Comparison of ENCODE assay signal across 9 cellular contexts in the genomic region with DNA sequence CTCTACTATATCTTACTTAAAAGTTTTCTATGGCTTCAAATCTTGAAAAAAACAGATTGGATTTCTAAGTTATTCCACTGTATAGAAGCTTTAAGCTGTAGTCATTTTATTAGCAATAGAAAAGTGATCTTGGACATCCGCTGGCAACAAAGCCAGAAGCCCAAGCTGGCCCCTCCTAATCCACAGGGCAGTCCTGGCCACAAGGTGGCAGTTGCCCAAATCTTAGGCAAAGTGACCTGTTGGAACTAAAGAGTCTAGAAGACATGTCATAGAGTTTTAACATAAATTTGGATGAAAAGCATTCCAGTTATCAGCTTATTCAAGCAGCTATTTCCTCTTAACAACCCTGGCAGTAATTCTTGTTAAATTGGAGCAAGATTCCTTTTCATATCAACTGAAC.
DNase-seq lines count a peak whose midpoint lies in the region; ATAC-seq and TF ChIP-seq lines count a peak whose summit lies in the region.
"Had no signal": no experiment of that assay in that cellular context is flagged by ENCODE, and none has a peak within 500 bp of the region (broad histone marks: within the 10 kb centered on the region; RNA-seq: fewer than 3 reads in every experiment).

No MANE protein-coding gene starts in this region.

- TF ChIP-seq POLR2A in heart left ventricle (IDR thresholded peaks at IDR 0.05), result no peak

- intact Hi-C loops in heart left ventricle (cut with DNase I), result loop anchor here in 8 of 10 donors (5.0 to 10.0 kb wide), 6 partner anchors 110 to 458 kb away; no protein-coding TSS in a partner anchor

- peaks cover 0 to 14% (median 0%) of the 10 kb centered on the region in 12 donors for H3K9me3 ChIP-seq in heart left ventricle

- no peak for TF ChIP-seq EP300 in Ishikawa (IDR thresholded peaks at IDR 0.05; ENCODE audit: borderline replicate concordance)

- H3K36me3 ChIP-seq in heart left ventricle, result no peaks in the 10 kb centered on the region

- H3K4me3 ChIP-seq in heart left ventricle, result no peak overlapping the region
- H3K4me3 ChIP-seq: BLaER1 had no signal

- no peak overlapping the region for H3K27ac ChIP-seq in heart left ventricle
- H3K27ac ChIP-seq: BLaER1 had no signal

- 45 to 75% (median 58%) methylated on average over 1 of the region's 1 CpG for WGBS in heart left ventricle, 4 donors

- ATAC-seq in heart left ventricle, result peak in 3 of 4 donors; percentile 52 to 71 (median 69)

- peaks cover 0 to 11% (median 0%) of the 10 kb centered on the region in 12 donors for H3K4me1 ChIP-seq in heart left ventricle

- peak; percentile 53 to 79 (median 67) for TF ChIP-seq CTCF in heart left ventricle (IDR thresholded peaks at IDR 0.05)

- H3K27me3 ChIP-seq in heart left ventricle, result no peaks in the 10 kb centered on the region
- H3K27me3 ChIP-seq: BLaER1 had no signal

- DNase-seq in DMS53 (lab: John Stamatoyannopoulos, UW) (peak; percentile 50), DMS53 treated with DMSO at 0.1 percent for 48 hours (lab: John Stamatoyannopoulos, UW; ENCODE audit: unreplicated experiment) (no peak), heart left ventricle (peak; percentile 43 to 69 (median 62)), smooth muscle cell of the brain vasculature (ENCODE audit: low read depth, low spot score) (peak; percentile 15), NCI-H2171 (lab: John Stamatoyannopoulos, UW) (no peak), occipital lobe (lab: John Stamatoyannopoulos, UW) (no peak)
- peak; percentile 4 for DNase-seq in activated effector memory CD4-positive, alpha-beta T cell treated with Interleukin-2 at 50 U/mL for 16 hours

- peak; percentile 61 for TF ChIP-seq RAD21 in Ishikawa (IDR thresholded peaks at IDR 0.05; ENCODE audit: low read depth)

TF ChIP-seq in Ishikawa, 13 proteins besides CTCF, POLR2A, EP300 and RAD21:
- TF ChIP-seq CEBPB (IDR thresholded peaks at IDR 0.05) (no peak), FOXM1 (IDR thresholded peaks at IDR 0.05; ENCODE audit: borderline replicate concordance, low read depth) (no peak), TEAD4 (IDR thresholded peaks at IDR 0.05) (no peak), TAF1 (IDR thresholded peaks at IDR 0.05; ENCODE audit: low read depth) (no peak), NFIC (IDR thresholded peaks at IDR 0.05) (no peak), ZBTB7A (IDR thresholded peaks at IDR 0.05; ENCODE audit: low read depth) (no peak), YY1 (IDR thresholded peaks at IDR 0.05; ENCODE audit: low read depth) (no peak), TCF12 (IDR thresholded peaks at IDR 0.05; ENCODE audit: low read depth) (no peak), CREB1 (IDR thresholded peaks at IDR 0.05; ENCODE audit: low read depth) (no peak), EGR1 (IDR thresholded peaks at IDR 0.05) (no peak)
- TF ChIP-seq, protein P1, sequence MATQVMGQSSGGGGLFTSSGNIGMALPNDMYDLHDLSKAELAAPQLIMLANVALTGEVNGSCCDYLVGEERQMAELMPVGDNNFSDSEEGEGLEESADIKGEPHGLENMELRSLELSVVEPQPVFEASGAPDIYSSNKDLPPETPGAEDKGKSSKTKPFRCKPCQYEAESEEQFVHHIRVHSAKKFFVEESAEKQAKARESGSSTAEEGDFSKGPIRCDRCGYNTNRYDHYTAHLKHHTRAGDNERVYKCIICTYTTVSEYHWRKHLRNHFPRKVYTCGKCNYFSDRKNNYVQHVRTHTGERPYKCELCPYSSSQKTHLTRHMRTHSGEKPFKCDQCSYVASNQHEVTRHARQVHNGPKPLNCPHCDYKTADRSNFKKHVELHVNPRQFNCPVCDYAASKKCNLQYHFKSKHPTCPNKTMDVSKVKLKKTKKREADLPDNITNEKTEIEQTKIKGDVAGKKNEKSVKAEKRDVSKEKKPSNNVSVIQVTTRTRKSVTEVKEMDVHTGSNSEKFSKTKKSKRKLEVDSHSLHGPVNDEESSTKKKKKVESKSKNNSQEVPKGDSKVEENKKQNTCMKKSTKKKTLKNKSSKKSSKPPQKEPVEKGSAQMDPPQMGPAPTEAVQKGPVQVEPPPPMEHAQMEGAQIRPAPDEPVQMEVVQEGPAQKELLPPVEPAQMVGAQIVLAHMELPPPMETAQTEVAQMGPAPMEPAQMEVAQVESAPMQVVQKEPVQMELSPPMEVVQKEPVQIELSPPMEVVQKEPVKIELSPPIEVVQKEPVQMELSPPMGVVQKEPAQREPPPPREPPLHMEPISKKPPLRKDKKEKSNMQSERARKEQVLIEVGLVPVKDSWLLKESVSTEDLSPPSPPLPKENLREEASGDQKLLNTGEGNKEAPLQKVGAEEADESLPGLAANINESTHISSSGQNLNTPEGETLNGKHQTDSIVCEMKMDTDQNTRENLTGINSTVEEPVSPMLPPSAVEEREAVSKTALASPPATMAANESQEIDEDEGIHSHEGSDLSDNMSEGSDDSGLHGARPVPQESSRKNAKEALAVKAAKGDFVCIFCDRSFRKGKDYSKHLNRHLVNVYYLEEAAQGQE (IDR thresholded peaks at IDR 0.05; ENCODE audit: low read depth), result no peak
- TF ChIP-seq, protein P2, sequence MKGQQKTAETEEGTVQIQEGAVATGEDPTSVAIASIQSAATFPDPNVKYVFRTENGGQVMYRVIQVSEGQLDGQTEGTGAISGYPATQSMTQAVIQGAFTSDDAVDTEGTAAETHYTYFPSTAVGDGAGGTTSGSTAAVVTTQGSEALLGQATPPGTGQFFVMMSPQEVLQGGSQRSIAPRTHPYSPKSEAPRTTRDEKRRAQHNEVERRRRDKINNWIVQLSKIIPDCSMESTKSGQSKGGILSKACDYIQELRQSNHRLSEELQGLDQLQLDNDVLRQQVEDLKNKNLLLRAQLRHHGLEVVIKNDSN (IDR thresholded peaks at IDR 0.05), result no peak
- TF ChIP-seq, protein P3, sequence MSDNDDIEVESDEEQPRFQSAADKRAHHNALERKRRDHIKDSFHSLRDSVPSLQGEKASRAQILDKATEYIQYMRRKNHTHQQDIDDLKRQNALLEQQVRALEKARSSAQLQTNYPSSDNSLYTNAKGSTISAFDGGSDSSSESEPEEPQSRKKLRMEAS (IDR thresholded peaks at IDR 0.05), result no peak

Comparison
In these comparisons a context has a peak if more than half of its experiments do, and no peak if none do; other contexts are left out.
1. DNase-seq: peak in DMS53 (single experiment), activated effector memory CD4-positive, alpha-beta T cell treated with Interleukin-2 at 50 U/mL for 16 hours (single experiment), heart left ventricle (5 of 5) and smooth muscle cell of the brain vasculature (single experiment); none in DMS53 treated with DMSO at 0.1 percent for 48 hours (single experiment), NCI-H2171 (single experiment) and occipital lobe (single experiment).